Comparison of ENCODE assay signal across 22 cellular contexts in the genomic region with DNA sequence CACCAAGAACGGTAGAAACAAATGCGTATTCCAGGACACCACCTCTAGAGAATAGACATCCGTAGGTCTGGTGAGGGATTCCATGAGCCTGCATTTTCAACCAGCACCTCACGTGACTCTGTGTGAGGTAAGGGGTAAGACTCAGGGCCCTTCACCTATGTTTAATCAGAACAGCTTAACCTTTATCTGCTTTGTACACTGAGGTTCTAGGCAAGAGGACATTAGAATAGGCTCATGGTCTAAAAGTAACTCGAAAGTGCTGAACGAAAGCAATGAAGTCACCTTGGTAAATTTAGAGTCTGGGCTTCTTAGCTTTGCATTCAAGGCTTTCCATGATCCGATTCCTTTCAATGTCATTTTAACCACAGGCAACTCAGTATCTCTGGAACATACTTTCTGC.
"Had no signal": no experiment of that assay in that cellular context is flagged by ENCODE, and none has a peak within 500 bp of the region (broad histone marks: within the 10 kb centered on the region; RNA-seq: fewer than 3 reads in every experiment).

No MANE protein-coding gene starts in this region.

- H3K9me3 ChIP-seq: MG63, SJCRH30 had no signal

- H3K4me1 ChIP-seq: SJCRH30 had no signal

- ATAC-seq: Panc1, PC-3, SK-N-SH treated with all-trans-retinoic acid at 6 μM for 48 hours had no signal

- DNase-seq: Karpas-422; KG1; MG63; NCI-H1092; NCI-H1105 treated with DMSO at 0.1 percent for 48 hours; NCI-H1417 treated with DMSO at 0.1 percent for 48 hours; NCI-H146; NCI-H1694 treated with DMSO at 0.1 percent for 48 hours; NCI-H1930; NCI-H2081 treated with DMSO at 0.1 percent for 48 hours; NCI-H2171; NCI-H226; NCI-H446; NCI-H510A; NCI-H524 treated with DMSO at 0.1 percent for 48 hours; NCI-H774; NK-92 treated with Interleukin-12 subunit alpha and Interleukin-12 subunit beta, amount 100 ng/mL, for 24 hours; PC-3; SHP77 treated with DMSO at 0.1 percent for 48 hours; SJCRH30 had no signal

- H3K4me3 ChIP-seq: MG63, SJCRH30 had no signal

- H3K36me3 ChIP-seq: MG63, SJCRH30 had no signal

- H3K27ac ChIP-seq: SJCRH30 had no signal

- H3K27me3 ChIP-seq: MG63, SJCRH30 had no signal
